17 cellular contexts compared by ENCODE assay signal in genomic region chr10:78378192-78378591, GRCh38.
DNase-seq lines count a peak whose midpoint lies in the region; ATAC-seq and TF ChIP-seq lines count a peak whose summit lies in the region.
"Had no signal": no experiment of that assay in that cellular context is flagged by ENCODE, and none has a peak within 500 bp of the region (broad histone marks: within the 10 kb centered on the region; RNA-seq: fewer than 3 reads in every experiment).

No MANE protein-coding gene starts in this region.

- no peak overlapping the region for H4K91ac ChIP-seq in trophoblast cell (ENCODE audit: low read depth, low read length)

- no peak overlapping the region for H3K4me2 ChIP-seq in trophoblast cell (ENCODE audit: low read length)
- H3K4me2 ChIP-seq: A549, GM23338 had no signal

- H3K27ac ChIP-seq in trophoblast cell (ENCODE audit: low read depth, low read length): no peak overlapping the region
- H3K27ac ChIP-seq: 22Rv1, A549, C4-2B had no signal

- peaks cover 6% of the 10 kb centered on the region for H3K9me3 ChIP-seq in trophoblast cell (ENCODE audit: insufficient read depth, low read depth, low read length)

- no peak overlapping the region for H3K4me3 ChIP-seq in trophoblast cell (ENCODE audit: low read depth, low read length)
- H3K4me3 ChIP-seq: A549, GM23338 had no signal

- no peak overlapping the region for H3K4ac ChIP-seq in trophoblast cell (ENCODE audit: low read depth, low read length)

- H3K14ac ChIP-seq in trophoblast cell (ENCODE audit: low read length): peak overlapping the region; percentile 42

- no peak overlapping the region for H3K23ac ChIP-seq in trophoblast cell (ENCODE audit: low read length)

- H4K12ac ChIP-seq in trophoblast cell (ENCODE audit: low read depth, low read length): no peak overlapping the region

- H3K9me3 Mint-ChIP-seq in natural killer cell treated with Interleukin-12 subunit alpha and Interleukin-12 subunit beta and Interleukin-15 and Interleukin-18, amount 100 ng/mL, for 72 hours: no peaks in the 10 kb centered on the region
- H3K9me3 Mint-ChIP-seq in natural killer cell (no peaks in the 10 kb centered on the region), mesothelial cell of epicardium (peaks cover 3% of the 10 kb centered on the region)
- H3K9me3 Mint-ChIP-seq: CD4-positive, alpha-beta memory T cell had no signal

- H3K27me3 ChIP-seq in trophoblast cell (ENCODE audit: insufficient read depth, low read length): no peaks in the 10 kb centered on the region

- H3K79me1 ChIP-seq in trophoblast cell (ENCODE audit: low read length): peaks cover 2% of the 10 kb centered on the region

- H3K9ac ChIP-seq in trophoblast cell (ENCODE audit: low read length): no peak overlapping the region

- H3K4me1 ChIP-seq in trophoblast cell (ENCODE audit: control insufficient read depth in 1 of 2, insufficient read depth in 2 of 2, low read length in 2 of 2): no peaks in the 10 kb centered on the region

- no peaks in the 10 kb centered on the region for H3K36me3 ChIP-seq in trophoblast cell (ENCODE audit: control insufficient read depth in 1 of 2, insufficient read depth in 2 of 2, low read length in 2 of 2)

- H2BK5ac ChIP-seq in trophoblast cell (ENCODE audit: low read depth, low read length, poor library complexity): no peak overlapping the region

- H3K27ac Mint-ChIP-seq in natural killer cell treated with Interleukin-12 subunit alpha and Interleukin-12 subunit beta and Interleukin-15 and Interleukin-18, amount 100 ng/mL, for 72 hours: no peak overlapping the region
- H3K27ac Mint-ChIP-seq in natural killer cell (no peak overlapping the region), mesothelial cell of epicardium (peak overlapping the region; percentile 32)
- H3K27ac Mint-ChIP-seq: CD4-positive, alpha-beta memory T cell; GM23338; HFFc6 had no signal

- no peaks in the 10 kb centered on the region for H3K79me2 ChIP-seq in trophoblast cell (ENCODE audit: control insufficient read depth, insufficient read depth, low read length, poor library complexity)

- no peak for TF ChIP-seq CTCF in natural killer cell (IDR thresholded peaks at IDR 0.05)
- TF ChIP-seq CTCF in mesothelial cell of epicardium (IDR thresholded peaks at IDR 0.05; ENCODE audit: unreplicated experiment): no peak

- peak; percentile 32 for DNase-seq in natural killer cell treated with Interleukin-12 subunit alpha and Interleukin-12 subunit beta and Interleukin-15 and Interleukin-18, amount 100 ng/mL, for 72 hours (ENCODE audit: low spot score)
- DNase-seq in natural killer cell (no peak), mesothelial cell of epicardium (ENCODE audit: low spot score in 2 of 2, unreplicated experiment in 2 of 2) (no peak), trophoblast cell (no peak), NCI-H1092 (lab: John Stamatoyannopoulos, UW) (no peak), dedifferentiated amniotic fluid mesenchymal stem cell (ENCODE audit: extremely low spot score) (no peak)
- no peak for DNase-seq in activated CD4-positive, CD25-positive, alpha-beta regulatory T cell (lab: John Stamatoyannopoulos, UW)
- DNase-seq: AML-193; CD4-positive, alpha-beta memory T cell; DMS153; GF-D8; HCEC 1CT; HFFc6 had no signal

- H3K4me3 Mint-ChIP-seq in natural killer cell treated with Interleukin-12 subunit alpha and Interleukin-12 subunit beta and Interleukin-15 and Interleukin-18, amount 100 ng/mL, for 72 hours: no peak overlapping the region
- H3K4me3 Mint-ChIP-seq in natural killer cell (no peak overlapping the region), mesothelial cell of epicardium (no peak overlapping the region)
- H3K4me3 Mint-ChIP-seq: CD4-positive, alpha-beta memory T cell; GM23338; HFFc6 had no signal

- H4K8ac ChIP-seq in trophoblast cell (ENCODE audit: low read depth, low read length): no peak overlapping the region

- intact Hi-C loops in natural killer cell (cut with micrococcal nuclease): no loop called here

- H2BK12ac ChIP-seq in trophoblast cell (ENCODE audit: low read length): no peak overlapping the region

- ATAC-seq in natural killer cell treated with Interleukin-12 subunit alpha and Interleukin-12 subunit beta and Interleukin-15 and Interleukin-18, amount 100 ng/mL, for 72 hours: no peak
- no peak for ATAC-seq in natural killer cell
- ATAC-seq: A549 had no signal

- H3K36me3 Mint-ChIP-seq in natural killer cell treated with Interleukin-12 subunit alpha and Interleukin-12 subunit beta and Interleukin-15 and Interleukin-18, amount 100 ng/mL, for 72 hours: no peaks in the 10 kb centered on the region
- H3K36me3 Mint-ChIP-seq in natural killer cell: no peaks in the 10 kb centered on the region
- H3K36me3 Mint-ChIP-seq in mesothelial cell of epicardium: no peaks in the 10 kb centered on the region
- H3K36me3 Mint-ChIP-seq: CD4-positive, alpha-beta memory T cell had no signal

- H2AFZ ChIP-seq in trophoblast cell (ENCODE audit: insufficient read depth, low read length, poor library complexity): no peak overlapping the region
- H2AFZ ChIP-seq: GM23338 had no signal

- H3K18ac ChIP-seq in trophoblast cell (ENCODE audit: low read length): no peak overlapping the region

- H3K27me3 Mint-ChIP-seq in natural killer cell treated with Interleukin-12 subunit alpha and Interleukin-12 subunit beta and Interleukin-15 and Interleukin-18, amount 100 ng/mL, for 72 hours: peaks cover 5 to 6% of the 10 kb centered on the region in 2 donors
- H3K27me3 Mint-ChIP-seq in natural killer cell (ENCODE audit: low read depth in 2 of 2): peaks cover 0 to 10% of the 10 kb centered on the region in 2 donors
- no peaks in the 10 kb centered on the region for H3K27me3 Mint-ChIP-seq in mesothelial cell of epicardium (ENCODE audit: low read depth)

- H2AK5ac ChIP-seq in trophoblast cell (ENCODE audit: low read length): no peak overlapping the region

- no peak overlapping the region for H2BK120ac ChIP-seq in trophoblast cell (ENCODE audit: insufficient read depth, low read length, poor library complexity)

- no CpG with 5 or more reads among the region's 4 CpGs for WGBS in trophoblast cell (ENCODE audit: extremely low coverage, insufficient coverage, insufficient read length)

- H3K4me1 Mint-ChIP-seq in natural killer cell treated with Interleukin-12 subunit alpha and Interleukin-12 subunit beta and Interleukin-15 and Interleukin-18, amount 100 ng/mL, for 72 hours (ENCODE audit: low read depth in 2 of 2): no peaks in the 10 kb centered on the region
- no peaks in the 10 kb centered on the region for H3K4me1 Mint-ChIP-seq in natural killer cell
- peaks cover 41% of the 10 kb centered on the region for H3K4me1 Mint-ChIP-seq in mesothelial cell of epicardium
- H3K4me1 Mint-ChIP-seq: CD4-positive, alpha-beta memory T cell had no signal
